ENCODE assay signal across 8 cellular contexts in the genomic region with DNA sequence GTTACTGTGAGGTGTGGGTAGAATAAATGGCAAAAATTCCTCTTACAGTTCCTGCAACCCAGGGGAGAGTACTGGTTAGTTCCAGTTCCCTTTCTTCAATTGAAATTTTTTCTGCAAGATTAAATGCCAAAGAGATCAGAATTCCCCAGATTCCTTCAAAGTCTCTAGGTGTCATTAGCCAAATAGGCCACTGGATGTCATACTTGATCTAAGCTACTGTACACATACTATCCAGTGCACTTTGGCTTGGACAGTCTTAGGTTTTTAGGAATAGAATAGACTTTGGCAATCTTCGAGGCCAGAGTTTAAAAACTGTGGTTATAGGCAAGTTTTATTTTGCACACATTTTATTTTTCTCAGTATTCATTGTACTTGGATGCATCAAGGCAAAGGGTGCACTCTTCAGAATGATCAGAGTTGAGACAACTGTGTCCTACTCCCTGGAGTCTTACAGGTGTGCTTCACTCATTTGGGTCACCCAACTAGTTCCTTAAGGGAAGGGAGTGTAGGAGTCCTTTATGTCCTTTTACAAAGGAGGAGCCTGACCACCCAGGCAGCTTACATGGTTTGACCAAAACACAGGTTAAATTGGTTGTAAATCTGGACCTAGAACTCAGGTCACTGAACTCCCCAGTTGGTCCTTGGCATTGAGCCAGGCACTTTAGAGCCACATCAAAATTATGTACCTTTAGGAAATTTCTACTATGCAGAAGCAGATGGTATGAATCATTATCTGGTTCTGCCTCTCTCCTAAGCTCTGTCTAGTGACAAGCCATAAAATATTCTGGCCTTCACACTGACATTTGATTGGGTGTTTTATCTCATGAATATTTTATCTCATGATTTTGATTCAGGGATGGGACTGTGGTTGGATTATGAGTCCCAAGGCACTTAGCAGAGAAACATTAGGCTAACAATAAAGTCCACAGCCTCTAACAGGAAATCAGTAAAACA. TPM values are rescaled to one million over a fixed set of nuclear protein-coding genes. Genes with fewer than 3 reads are reported as not detected.
DNase-seq lines count a peak whose midpoint lies in the region; ATAC-seq and TF ChIP-seq lines count a peak whose summit lies in the region.

No MANE protein-coding gene starts in this region.

- H3K27ac ChIP-seq in Peyer's patch: no peak overlapping the region

- no peak overlapping the region for H3K4me3 ChIP-seq in Peyer's patch

- H3K9me3 ChIP-seq in Peyer's patch: no peaks in the 10 kb centered on the region

- H3K36me3 ChIP-seq in Peyer's patch: no peaks in the 10 kb centered on the region

- no peaks in the 10 kb centered on the region for H3K27me3 ChIP-seq in Peyer's patch

- no peaks in the 10 kb centered on the region for H3K4me1 ChIP-seq in Peyer's patch

- ATAC-seq in GM18868 (IDR thresholded peaks at IDR 0.05; ENCODE audit: unreplicated experiment): peak; percentile 63
- peak; percentile 60 for ATAC-seq in left ventricle myocardium superior
- no peak for ATAC-seq in GM19395 (IDR thresholded peaks at IDR 0.05; ENCODE audit: unreplicated experiment)

- TF ChIP-seq POLR2A in Peyer's patch (IDR thresholded peaks at IDR 0.05): no peak

- intact Hi-C loops in left ventricle myocardium superior (cut with micrococcal nuclease): no loop called here

- peak in 4 of 6 experiments; percentile 13 to 79 (median 78) for TF ChIP-seq CTCF in Peyer's patch (IDR thresholded peaks at IDR 0.05)

- DNase-seq in A172 (ENCODE audit: low spot score) (peak; percentile 59), Peyer's patch (no peak), left ventricle myocardium superior (no peak), activated gamma-delta T cell treated with Interleukin-2 at 50 U/mL for 16 hours (no peak)
- no peak for DNase-seq in stimulated activated CD4-positive, alpha-beta T cell treated with anti-CD3 and anti-CD28 coated beads, Interleukin-4, amount 100 ng/mL, for 24 hours
- no peak for DNase-seq in activated CD4-positive, alpha-beta T cell treated with anti-CD3 and anti-CD28 coated beads, Interleukin-2, amount 50 U/mL, for 48 hours

RNA-seq across cellular contexts. Expression of a gene that starts 49.5 kb away (rescaled TPM):
- total RNA-seq in A172 (2014; rRNA removed; shearing (Covaris generic)): 3.0 and 3.1 TPM in 2 replicates
- total RNA-seq in Peyer's patch (1 to 10 TPM; 2.5 to 6.5 (median 4.1) TPM), left ventricle myocardium superior (4.8 TPM)
